9 cellular contexts compared by ENCODE assay signal in the genomic region with DNA sequence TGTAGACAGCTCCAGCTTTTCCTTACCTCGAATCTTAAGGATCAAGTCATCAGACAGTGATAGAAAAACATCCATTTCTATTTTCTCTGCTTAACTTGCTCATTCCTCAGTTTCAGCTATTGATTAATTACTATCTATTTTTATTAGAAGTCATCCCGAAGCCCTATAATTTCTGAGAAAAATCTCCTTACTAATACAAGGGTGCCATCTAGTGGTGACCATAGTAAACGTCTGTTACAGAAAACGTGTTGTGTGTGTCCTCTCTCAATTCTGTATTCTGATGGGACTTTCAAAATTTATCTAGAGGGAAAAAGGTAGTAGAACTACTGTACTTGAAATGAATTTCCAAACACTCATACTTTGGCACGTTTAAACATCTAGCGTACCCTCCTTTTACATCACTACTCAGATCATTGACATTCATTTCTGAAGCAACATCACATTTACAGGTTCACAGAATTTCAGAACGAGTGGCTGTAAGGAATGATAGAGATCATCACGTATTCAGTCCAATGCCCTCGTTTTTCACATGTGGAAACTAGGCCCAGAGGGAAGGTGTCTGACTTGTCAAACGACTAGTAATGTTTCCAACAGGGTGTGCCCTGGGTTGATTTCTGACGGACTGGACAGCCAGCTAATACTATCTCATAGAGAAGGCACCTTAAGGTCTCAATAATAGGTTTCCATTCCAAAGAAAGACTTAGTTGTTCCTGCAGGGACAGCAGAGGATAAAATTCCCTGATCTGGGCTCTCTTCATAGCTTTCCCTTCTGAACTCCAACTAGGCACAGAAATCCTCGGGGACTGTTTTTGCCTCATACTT. TPM values are rescaled to one million over a fixed set of nuclear protein-coding genes. Genes with fewer than 3 reads are reported as not detected.
A peak's percentile ranks its signal among the peaks of the same experiment; 100 is the strongest.
DNase-seq lines count a peak whose midpoint lies in the region; ATAC-seq and TF ChIP-seq lines count a peak whose summit lies in the region.
"Had no signal": no experiment of that assay in that cellular context is flagged by ENCODE, and none has a peak within 500 bp of the region (broad histone marks: within the 10 kb centered on the region; RNA-seq: fewer than 3 reads in every experiment).

No MANE protein-coding gene starts in this region.

- H3K4me1 ChIP-seq in DOHH2 (ENCODE audit: control insufficient read depth, low read length): no peaks in the 10 kb centered on the region
- no peaks in the 10 kb centered on the region for H3K4me1 ChIP-seq in mucosa of descending colon (ENCODE audit: low read depth)

- no peaks in the 10 kb centered on the region for H3K9me2 ChIP-seq in DOHH2 (replicated peaks; ENCODE audit: control insufficient read depth, low read length)

- no peaks in the 10 kb centered on the region for H3F3A ChIP-seq in DOHH2 (ENCODE audit: control insufficient read depth, insufficient read depth)

- H3K4me3 ChIP-seq in DOHH2 (ENCODE audit: low read length) (no peak overlapping the region), mucosa of descending colon (no peak overlapping the region)
- H3K4me3 ChIP-seq: skin epidermis had no signal

- H3K27me3 ChIP-seq in DOHH2 (ENCODE audit: control insufficient read depth, low read length): no peaks in the 10 kb centered on the region

- no peak overlapping the region for H3K4me2 ChIP-seq in DOHH2 (ENCODE audit: low read length)

- no peak overlapping the region for H3K4me3 Mint-ChIP-seq in effector memory CD8-positive, alpha-beta T cell

- H3K4me1 Mint-ChIP-seq in effector memory CD8-positive, alpha-beta T cell (ENCODE audit: low read depth in 2 of 2): peaks cover 11 to 13% of the 10 kb centered on the region in 2 donors

- H3K79me2 ChIP-seq in DOHH2 (ENCODE audit: control insufficient read depth, low read length): no peaks in the 10 kb centered on the region

- H3K9me3 ChIP-seq in DOHH2 (ENCODE audit: control insufficient read depth, insufficient read depth, low read length): no peaks in the 10 kb centered on the region
- H3K9me3 ChIP-seq in mucosa of descending colon: no peaks in the 10 kb centered on the region

- no peaks in the 10 kb centered on the region; the same call in 1 of the 2 replicates for H4K20me1 ChIP-seq in DOHH2 (ENCODE audit: control insufficient read depth, insufficient read depth, low read depth, low read length)

- TF ChIP-seq CTCF in DOHH2 (IDR thresholded peaks at IDR 0.05; ENCODE audit: low read depth, low read length, poor library complexity, severe bottlenecking) (peak; percentile 79), mucosa of descending colon (IDR thresholded peaks at IDR 0.05) (peak; percentile 42)

- intact Hi-C loops in mucosa of descending colon (cut with DNase I, micrococcal nuclease): loop anchor here (5.0 to 10.0 kb wide), 2 partner anchors 232 to 234 kb away; no protein-coding TSS in a partner anchor

- no peaks in the 10 kb centered on the region for H3K9me3 Mint-ChIP-seq in effector memory CD8-positive, alpha-beta T cell

- DNase-seq in Kasumi-1 (lab: John Stamatoyannopoulos, UW) (peak; percentile 69 to 84), RKO (ENCODE audit: low spot score) (peak; percentile 63), mucosa of descending colon (peak in 1 of 3 donors; percentile 56)
- DNase-seq in effector memory CD8-positive, alpha-beta T cell: peak; percentile 21 to 29 (median 24)
- DNase-seq in activated CD8-positive, alpha-beta memory T cell treated with anti-CD3 and anti-CD28 coated beads for 24 hours: no peak
- no peak for DNase-seq in activated naive CD4-positive, alpha-beta T cell (lab: John Stamatoyannopoulos, UW)

- H3K27me3 Mint-ChIP-seq in effector memory CD8-positive, alpha-beta T cell: no peaks in the 10 kb centered on the region

- H3K36me3 ChIP-seq in DOHH2 (ENCODE audit: control insufficient read depth, low read length) (no peaks in the 10 kb centered on the region), mucosa of descending colon (ENCODE audit: low read depth) (no peaks in the 10 kb centered on the region)

- peak; percentile 42 for ATAC-seq in effector memory CD8-positive, alpha-beta T cell (replicated peaks)
- ATAC-seq in mucosa of descending colon (peak; percentile 57), GM18861 (IDR thresholded peaks at IDR 0.05; ENCODE audit: unreplicated experiment) (no peak)

- no peak overlapping the region for H3K27ac Mint-ChIP-seq in effector memory CD8-positive, alpha-beta T cell

- H3K27ac ChIP-seq in DOHH2 (ENCODE audit: low read depth, low read length): no peak overlapping the region
- H3K27ac ChIP-seq: skin epidermis had no signal

- peaks cover 5% of the 10 kb centered on the region for H3K36me3 Mint-ChIP-seq in effector memory CD8-positive, alpha-beta T cell (ENCODE audit: insufficient read depth)

RNA-seq across cellular contexts. Expression of a gene that starts 25.6 kb away (rescaled TPM):
- total RNA-seq in mucosa of descending colon: 10 to 100 TPM; 40.9 to 65.0 (median 52.7) TPM

Comparison
In these comparisons a context has a peak if more than half of its experiments do, and no peak if none do; other contexts are left out.
1. DNase-seq: peak in Kasumi-1 (2 of 2), RKO (single experiment) and effector memory CD8-positive, alpha-beta T cell (3 of 3); none in activated CD8-positive, alpha-beta memory T cell treated with anti-CD3 and anti-CD28 coated beads for 24 hours (single experiment) and activated naive CD4-positive, alpha-beta T cell (0 of 4).